ENCODE assay signal across 23 cellular contexts in the genomic region with DNA sequence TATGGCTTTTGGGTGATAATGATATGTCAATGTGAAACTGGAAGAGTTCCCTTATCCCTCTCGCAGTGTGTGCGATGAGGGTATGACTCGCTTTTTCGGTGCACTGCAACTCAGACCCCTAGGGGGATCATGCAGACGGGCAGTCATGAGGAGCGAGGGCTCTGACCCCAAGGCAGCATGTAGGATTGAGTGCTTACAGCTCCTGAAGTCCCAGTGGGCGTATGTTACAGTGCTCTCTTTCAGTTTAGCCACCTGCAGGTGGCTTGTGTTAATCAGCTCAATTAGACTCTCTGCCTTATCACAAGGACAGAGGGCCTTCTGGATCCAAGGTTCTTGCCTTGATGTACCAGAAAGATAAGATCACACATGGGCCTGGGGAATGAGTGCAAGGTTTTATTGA.
A peak's percentile ranks its signal among the peaks of the same experiment; 100 is the strongest.
DNase-seq lines count a peak whose midpoint lies in the region; ATAC-seq and TF ChIP-seq lines count a peak whose summit lies in the region.
"Had no signal": no experiment of that assay in that cellular context is flagged by ENCODE, and none has a peak within 500 bp of the region (broad histone marks: within the 10 kb centered on the region; RNA-seq: fewer than 3 reads in every experiment).

No MANE protein-coding gene starts in this region.

- no peaks in the 10 kb centered on the region for H3K9me3 ChIP-seq in endodermal cell (ENCODE audit: control insufficient read depth, low read length)
- H3K9me3 ChIP-seq: esophagus muscularis mucosa, gastrocnemius medialis, testis had no signal

- H3K4me3 ChIP-seq in GM12864 (ENCODE audit: low read depth, low read length) (no peak overlapping the region), endodermal cell (ENCODE audit: low read length) (no peak overlapping the region)
- H3K4me3 ChIP-seq: esophagus muscularis mucosa, gastrocnemius medialis, testis had no signal

- no peaks in the 10 kb centered on the region for H3K4me1 ChIP-seq in endodermal cell (ENCODE audit: control insufficient read depth, insufficient read depth, low read length)
- H3K4me1 ChIP-seq: esophagus muscularis mucosa, gastrocnemius medialis, testis had no signal

- H3K36me3 ChIP-seq in endodermal cell (ENCODE audit: control insufficient read depth, insufficient read depth, low read length), result no peaks in the 10 kb centered on the region
- H3K36me3 ChIP-seq: esophagus muscularis mucosa, gastrocnemius medialis had no signal

- no peaks in the 10 kb centered on the region for H3K36me3 Mint-ChIP-seq in endodermal cell (ENCODE audit: low read depth)
- no peaks in the 10 kb centered on the region for H3K36me3 Mint-ChIP-seq in effector memory CD8-positive, alpha-beta T cell (ENCODE audit: insufficient read depth)
- H3K36me3 Mint-ChIP-seq: activated naive CD8-positive, alpha-beta T cell treated with anti-CD3 and anti-CD28 coated beads for 36 hours; natural killer cell; stimulated activated effector memory CD8-positive, alpha-beta T cell treated with anti-CD3 and anti-CD28 coated beads, Interleukin-12 subunit alpha, Interleukin-12 subunit beta, amount 100 ng/mL, for 72 hours had no signal

- no peak overlapping the region for H3K4me3 Mint-ChIP-seq in endodermal cell
- no peak overlapping the region for H3K4me3 Mint-ChIP-seq in effector memory CD8-positive, alpha-beta T cell
- H3K4me3 Mint-ChIP-seq: activated naive CD8-positive, alpha-beta T cell treated with anti-CD3 and anti-CD28 coated beads for 36 hours; natural killer cell; stimulated activated effector memory CD8-positive, alpha-beta T cell treated with anti-CD3 and anti-CD28 coated beads, Interleukin-12 subunit alpha, Interleukin-12 subunit beta, amount 100 ng/mL, for 72 hours had no signal

- no peak overlapping the region for H3K27ac ChIP-seq in endodermal cell (ENCODE audit: low read depth, low read length)
- H3K27ac ChIP-seq: esophagus muscularis mucosa, gastrocnemius medialis, testis had no signal

- peak; percentile 19 for TF ChIP-seq CTCF in GM12864 (IDR thresholded peaks at IDR 0.05; ENCODE audit: low read depth, low read length, missing control alignments)
- TF ChIP-seq CTCF in endodermal cell (conservative IDR thresholded peaks at IDR 0.05), result peak; percentile 67

- no peak overlapping the region for H3K27ac Mint-ChIP-seq in endodermal cell
- no peak overlapping the region for H3K27ac Mint-ChIP-seq in effector memory CD8-positive, alpha-beta T cell
- H3K27ac Mint-ChIP-seq: activated naive CD8-positive, alpha-beta T cell treated with anti-CD3 and anti-CD28 coated beads for 36 hours; natural killer cell; stimulated activated effector memory CD8-positive, alpha-beta T cell treated with anti-CD3 and anti-CD28 coated beads, Interleukin-12 subunit alpha, Interleukin-12 subunit beta, amount 100 ng/mL, for 72 hours had no signal

- no peaks in the 10 kb centered on the region for H3K27me3 Mint-ChIP-seq in endodermal cell (ENCODE audit: insufficient read depth)
- no peaks in the 10 kb centered on the region for H3K27me3 Mint-ChIP-seq in effector memory CD8-positive, alpha-beta T cell
- H3K27me3 Mint-ChIP-seq: activated naive CD8-positive, alpha-beta T cell treated with anti-CD3 and anti-CD28 coated beads for 36 hours had no signal

- no peaks in the 10 kb centered on the region for H3K4me1 Mint-ChIP-seq in endodermal cell
- no peaks in the 10 kb centered on the region for H3K4me1 Mint-ChIP-seq in effector memory CD8-positive, alpha-beta T cell (ENCODE audit: low read depth in 2 of 2)
- H3K4me1 Mint-ChIP-seq: activated naive CD8-positive, alpha-beta T cell treated with anti-CD3 and anti-CD28 coated beads for 36 hours; natural killer cell; stimulated activated effector memory CD8-positive, alpha-beta T cell treated with anti-CD3 and anti-CD28 coated beads, Interleukin-12 subunit alpha, Interleukin-12 subunit beta, amount 100 ng/mL, for 72 hours had no signal

- peak; percentile 92 for ATAC-seq in GM18867 (IDR thresholded peaks at IDR 0.05; ENCODE audit: unreplicated experiment)
- ATAC-seq in HG03442 (IDR thresholded peaks at IDR 0.05; ENCODE audit: unreplicated experiment), result peak; percentile 42
- no peak for ATAC-seq in effector memory CD8-positive, alpha-beta T cell (replicated peaks)
- ATAC-seq: gastrocnemius medialis; left colon; natural killer cell; stimulated activated effector memory CD8-positive, alpha-beta T cell treated with anti-CD3 and anti-CD28 coated beads, Interleukin-12 subunit alpha, Interleukin-12 subunit beta, amount 100 ng/mL, for 72 hours had no signal

- WGBS in endodermal cell (ENCODE audit: insufficient coverage in 1 of 2, insufficient read length in 1 of 2), 2 experiments, result 75 to 100% methylated on average over 2 to 7 of the region's 7 CpGs

- DNase-seq in GM12864 (ENCODE audit: low read depth) (no peak), endodermal cell (peak; percentile 65), T-helper 9 cell (no peak), activated gamma-delta T cell treated with Interleukin-2 at 50 U/mL for 16 hours (no peak)
- no peak for DNase-seq in effector memory CD8-positive, alpha-beta T cell
- DNase-seq in activated CD4-positive, alpha-beta T cell treated with anti-CD3 and anti-CD28 coated beads, Interleukin-2, amount 50 U/mL, for 1 hour, result no peak
- DNase-seq: activated CD4-positive, alpha-beta T cell treated with anti-CD3 and anti-CD28 coated beads for 4 hours; activated naive CD8-positive, alpha-beta T cell treated with anti-CD3 and anti-CD28 coated beads for 36 hours; C1 segment of cervical spinal cord; cerebellar nuclear complex; effector CD8-positive, alpha-beta T cell; gastrocnemius medialis; KBM-7; left colon; natural killer cell; NCI-H1092; NCI-H2029 treated with DMSO at 0.1 percent for 48 hours; NCI-H446 treated with DMSO at 0.1 percent for 48 hours; testis had no signal

- no peaks in the 10 kb centered on the region for H3K9me3 Mint-ChIP-seq in endodermal cell
- H3K9me3 Mint-ChIP-seq in effector memory CD8-positive, alpha-beta T cell, result peaks cover 0 to 13% of the 10 kb centered on the region in 2 donors
- H3K9me3 Mint-ChIP-seq: activated naive CD8-positive, alpha-beta T cell treated with anti-CD3 and anti-CD28 coated beads for 36 hours had no signal

- no peaks in the 10 kb centered on the region for H3K27me3 ChIP-seq in endodermal cell (ENCODE audit: control insufficient read depth, insufficient read depth, low read length, poor library complexity, severe bottlenecking)
- H3K27me3 ChIP-seq: esophagus muscularis mucosa, gastrocnemius medialis, testis had no signal

- H3K9ac ChIP-seq in endodermal cell (ENCODE audit: extremely low read depth, low read length, poor library complexity, severe bottlenecking), result no peak overlapping the region
